8 cellular contexts compared by ENCODE assay signal in genomic region chr12:19572920-19573558, GRCh38.
DNase-seq lines count a peak whose midpoint lies in the region; ATAC-seq and TF ChIP-seq lines count a peak whose summit lies in the region.

No MANE protein-coding gene starts in this region.

- H3K79me1 ChIP-seq in neuronal stem cell (ENCODE audit: low read depth, low read length), result peaks cover 2% of the 10 kb centered on the region

- H2BK12ac ChIP-seq in neuronal stem cell (ENCODE audit: low read length), result peak overlapping the region; percentile 16

- H3K27ac ChIP-seq in neuronal stem cell (replicated peaks; ENCODE audit: low read length), result no peak overlapping the region

- no peak overlapping the region for H3K27ac Mint-ChIP-seq in stimulated activated effector memory CD8-positive, alpha-beta T cell treated with anti-CD3 and anti-CD28 coated beads, Interleukin-12 subunit alpha, Interleukin-12 subunit beta, amount 100 ng/mL, for 72 hours

- H2AFZ ChIP-seq in neuronal stem cell (ENCODE audit: low read length), result peak overlapping the region; percentile 87

- no peaks in the 10 kb centered on the region for H3K4me1 ChIP-seq in NT2/D1 (ENCODE audit: insufficient read depth, insufficient read length)
- no peaks in the 10 kb centered on the region for H3K4me1 ChIP-seq in neuronal stem cell (ENCODE audit: control insufficient read depth in 2 of 2, insufficient read depth in 1 of 2, low read depth in 1 of 2, low read length in 2 of 2)

- H2BK15ac ChIP-seq in neuronal stem cell (ENCODE audit: low read length), result peak overlapping the region; percentile 92

- no peaks in the 10 kb centered on the region for H3K9me3 Mint-ChIP-seq in stimulated activated effector memory CD8-positive, alpha-beta T cell treated with anti-CD3 and anti-CD28 coated beads, Interleukin-12 subunit alpha, Interleukin-12 subunit beta, amount 100 ng/mL, for 72 hours

- H2BK120ac ChIP-seq in neuronal stem cell (ENCODE audit: low read depth, low read length), result peak overlapping the region; percentile 56

- peak overlapping the region; percentile 90 for H2BK5ac ChIP-seq in neuronal stem cell (ENCODE audit: low read length)

- H3K27me3 ChIP-seq in NT2/D1 (ENCODE audit: insufficient read depth, insufficient read length), result no peaks in the 10 kb centered on the region
- no peaks in the 10 kb centered on the region for H3K27me3 ChIP-seq in neuronal stem cell (ENCODE audit: control insufficient read depth in 3 of 3, insufficient read depth in 3 of 3, low read depth in 1 of 3, low read length in 3 of 3)

- no peak overlapping the region for H4K8ac ChIP-seq in neuronal stem cell (ENCODE audit: low read depth, low read length)

- no peaks in the 10 kb centered on the region for H3K36me3 Mint-ChIP-seq in stimulated activated effector memory CD8-positive, alpha-beta T cell treated with anti-CD3 and anti-CD28 coated beads, Interleukin-12 subunit alpha, Interleukin-12 subunit beta, amount 100 ng/mL, for 72 hours

- H3K9me3 ChIP-seq in NT2/D1 (ENCODE audit: insufficient read depth, low read length) (no peaks in the 10 kb centered on the region), neuronal stem cell (replicated peaks in 1 of 2; ENCODE audit: control insufficient read depth in 2 of 2, insufficient read depth in 1 of 2, low read depth in 1 of 2, low read length in 2 of 2) (no peaks in the 10 kb centered on the region)

- no peak overlapping the region for H3K4me2 ChIP-seq in neuronal stem cell (ENCODE audit: insufficient read depth, low read length, poor library complexity, severe bottlenecking)

- WGBS in neuronal stem cell (ENCODE audit: extremely low coverage in 2 of 2, insufficient read length in 2 of 2, insufficient replicate concordance in 1 of 2), 2 donors, result no CpG with 5 or more reads among the region's 16 CpGs

- DNase-seq in AG09309 (ENCODE audit: low read depth), result no peak
- peak; percentile 18 for DNase-seq in GM10266 (ENCODE audit: extremely low spot score)
- DNase-seq in NT2/D1 (ENCODE audit: low read depth, low spot score), result peak; percentile 94
- peak; percentile 88 for DNase-seq in dermis blood vessel endothelial cell
- DNase-seq in neuronal stem cell (ENCODE audit: low spot score), result no peak
- DNase-seq in hippocampal formation (lab: John Stamatoyannopoulos, UW), result no peak
- no peak for DNase-seq in stimulated activated effector memory CD8-positive, alpha-beta T cell treated with anti-CD3 and anti-CD28 coated beads, Interleukin-12 subunit alpha, Interleukin-12 subunit beta, amount 100 ng/mL, for 72 hours (ENCODE audit: low spot score in 2 of 2)

- peak; percentile 61 for ATAC-seq in HG03354 (IDR thresholded peaks at IDR 0.05; ENCODE audit: poor library complexity, severe bottlenecking, unreplicated experiment)
- ATAC-seq in stimulated activated effector memory CD8-positive, alpha-beta T cell treated with anti-CD3 and anti-CD28 coated beads, Interleukin-12 subunit alpha, Interleukin-12 subunit beta, amount 100 ng/mL, for 72 hours, result no peak

- no peak overlapping the region for H3K9ac ChIP-seq in NT2/D1 (ENCODE audit: insufficient read length, low read depth)
- H3K9ac ChIP-seq in neuronal stem cell (ENCODE audit: low read depth, low read length, poor library complexity), result no peak overlapping the region

- peaks cover 8% of the 10 kb centered on the region for H3K4me1 Mint-ChIP-seq in stimulated activated effector memory CD8-positive, alpha-beta T cell treated with anti-CD3 and anti-CD28 coated beads, Interleukin-12 subunit alpha, Interleukin-12 subunit beta, amount 100 ng/mL, for 72 hours

- H3K14ac ChIP-seq in neuronal stem cell (ENCODE audit: low read length), result peak overlapping the region; percentile 38

- peak overlapping the region; percentile 67 for H3K23ac ChIP-seq in neuronal stem cell (ENCODE audit: low read depth, low read length, poor library complexity)

- peak overlapping the region; percentile 78 for H3K18ac ChIP-seq in neuronal stem cell (ENCODE audit: low read length)

- H3K4me3 ChIP-seq in AG09309 (ENCODE audit: control insufficient read depth, low read depth, low read length) (no peak overlapping the region), NT2/D1 (ENCODE audit: insufficient read length, low read depth) (no peak overlapping the region), neuronal stem cell (ENCODE audit: low read length in 2 of 2) (no peak overlapping the region)

- H3K4ac ChIP-seq in neuronal stem cell (ENCODE audit: low read length), result no peak overlapping the region

- TF ChIP-seq CTCF in AG09309 (IDR thresholded peaks at IDR 0.05; ENCODE audit: control insufficient read depth, insufficient read depth, low read depth, low read length, missing control alignments) (peak; percentile 69), GM10266 (IDR thresholded peaks at IDR 0.05; ENCODE audit: control insufficient read depth, insufficient read depth, low read depth, missing control alignments) (peak; percentile 54)

- peak overlapping the region; percentile 96 for H2AK5ac ChIP-seq in neuronal stem cell (ENCODE audit: low read depth, low read length)

- H4K91ac ChIP-seq in neuronal stem cell (ENCODE audit: low read depth, low read length, poor library complexity), result peak overlapping the region; percentile 24

- H3K36me3 ChIP-seq in NT2/D1 (ENCODE audit: insufficient read depth, insufficient read length, low read length), result no peaks in the 10 kb centered on the region
- no peaks in the 10 kb centered on the region for H3K36me3 ChIP-seq in neuronal stem cell (replicated peaks in 1 of 2; ENCODE audit: control insufficient read depth in 2 of 2, insufficient read depth in 2 of 2, low read length in 2 of 2)

- no peak overlapping the region for H3K4me3 Mint-ChIP-seq in stimulated activated effector memory CD8-positive, alpha-beta T cell treated with anti-CD3 and anti-CD28 coated beads, Interleukin-12 subunit alpha, Interleukin-12 subunit beta, amount 100 ng/mL, for 72 hours

Comparison
In these comparisons a context has a peak if more than half of its experiments do, and no peak if none do; other contexts are left out.
1. DNase-seq: peak in GM10266 (single experiment), NT2/D1 (single experiment) and dermis blood vessel endothelial cell (single experiment); none in AG09309 (single experiment), neuronal stem cell (single experiment), hippocampal formation (0 of 2) and stimulated activated effector memory CD8-positive, alpha-beta T cell treated with anti-CD3 and anti-CD28 coated beads, Interleukin-12 subunit alpha, Interleukin-12 subunit beta, amount 100 ng/mL, for 72 hours (0 of 2).